In the genomic region with DNA sequence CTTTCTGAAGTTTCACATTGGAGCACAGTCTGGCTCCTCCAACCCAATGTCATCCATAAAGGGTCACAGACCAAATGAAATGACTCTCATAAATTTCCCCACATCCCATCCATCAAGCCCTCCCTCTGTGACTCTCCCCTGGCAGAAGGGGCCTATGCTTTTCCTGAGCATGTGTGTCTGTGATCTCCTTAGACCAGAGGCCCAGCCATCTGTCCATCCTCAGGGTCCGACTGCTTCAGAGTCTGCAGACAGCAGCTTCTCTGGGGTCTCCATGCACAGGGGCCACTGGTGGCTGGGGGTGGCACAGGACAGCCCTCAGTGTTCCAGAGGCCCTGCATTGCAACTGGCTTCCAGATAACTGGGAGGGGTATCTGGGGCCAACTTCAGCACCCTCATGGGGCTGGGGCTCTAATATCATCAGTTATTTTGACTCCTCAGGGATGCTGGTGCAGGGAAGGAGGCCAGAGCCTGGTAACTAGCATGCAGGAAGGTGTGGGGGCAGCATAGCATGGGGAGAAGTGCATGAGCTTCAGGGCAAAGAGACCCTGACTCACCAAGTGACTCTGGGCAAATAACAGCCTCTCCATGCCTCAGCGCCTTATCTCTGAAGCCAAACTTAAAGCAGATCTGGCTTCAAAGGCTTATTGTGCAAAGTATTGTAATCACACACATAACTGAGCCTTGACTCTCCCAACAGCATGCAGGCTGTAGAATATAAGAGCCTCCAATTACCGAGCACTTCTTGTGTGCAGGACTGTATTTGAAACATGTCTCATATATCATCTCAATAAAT, we compare ENCODE assay signal across 10 cellular contexts.
"Had no signal": no experiment of that assay in that cellular context is flagged by ENCODE, and none has a peak within 500 bp of the region (broad histone marks: within the 10 kb centered on the region; RNA-seq: fewer than 3 reads in every experiment).

No MANE protein-coding gene starts in this region.

- H3K4me1 ChIP-seq: adrenal gland, SJCRH30 had no signal

- H3K4me3 ChIP-seq: adrenal gland, SJCRH30 had no signal

- H3K27ac ChIP-seq: adrenal gland, SJCRH30 had no signal

- H3K27me3 ChIP-seq: adrenal gland, SJCRH30 had no signal

- H3K36me3 ChIP-seq: adrenal gland, SJCRH30 had no signal

- H3K9me3 ChIP-seq: adrenal gland, SJCRH30, SK-N-SH had no signal

- DNase-seq: activated CD4-positive, alpha-beta T cell treated with anti-CD3 and anti-CD28 coated beads for 4 hours; activated naive CD4-positive, alpha-beta T cell treated with anti-CD3 and anti-CD28 coated beads, Interleukin-2, amount 50 U/mL, for 16 hours; activated naive CD8-positive, alpha-beta T cell treated with anti-CD3 and anti-CD28 coated beads, Interleukin-2, amount 10 ng/mL, durations not matched to agents 7 days and 5 days; anterior cingulate cortex; NCI-H187 treated with DMSO at 0.1 percent for 48 hours; NCI-H748 treated with DMSO at 0.1 percent for 48 hours; Right ventricle myocardium superior had no signal
